In genomic region chr9:17134843-17135577, GRCh38 we compare ENCODE assay signal across 8 cellular contexts. TPM values are rescaled to one million over a fixed set of nuclear protein-coding genes. Genes with fewer than 3 reads are reported as not detected.
A peak's percentile ranks its signal among the peaks of the same experiment; 100 is the strongest.
DNase-seq lines count a peak whose midpoint lies in the region; ATAC-seq and TF ChIP-seq lines count a peak whose summit lies in the region.

Gene CNTLN, plus strand, starts transcription at chr9:17135040. Its CDS starts 26 bp downstream, at chr9:17135066.

- H2AFZ ChIP-seq in mammary epithelial cell (ENCODE audit: low read depth, low read length): peak within 1 kb of the TSS; percentile 98

- H3K4me2 ChIP-seq in mammary epithelial cell (ENCODE audit: insufficient read depth, low read depth, low read length): peak within 1 kb of the TSS; percentile 76

- TF ChIP-seq CTCF in HFFc6 (IDR thresholded peaks at IDR 0.05): no peak; the same call in 1 of the 2 replicates
- TF ChIP-seq CTCF in mammary epithelial cell (conservative IDR thresholded peaks at IDR 0.05 in 1 of 2, IDR thresholded peaks at IDR 0.05 in 1 of 2; ENCODE audit: extremely low read depth in 1 of 2, insufficient read depth in 1 of 2, low read depth in 1 of 2, low read length in 2 of 2): no peak
- peak in 1 of 5 experiments; percentile 8 for TF ChIP-seq CTCF in gastrocnemius medialis (IDR thresholded peaks at IDR 0.05 in 4 of 5, conservative IDR thresholded peaks at IDR 0.05 in 1 of 5)

- peaks cover 22% of the 10 kb centered on the region for H3K79me2 ChIP-seq in mammary epithelial cell (ENCODE audit: insufficient read depth, low read length)

- no peaks in the 10 kb centered on the region for H3K9me3 Mint-ChIP-seq in HFFc6

- H3K36me3 Mint-ChIP-seq in HFFc6 (ENCODE audit: low read depth): peaks cover 4% of the 10 kb centered on the region; the same call in 1 of the 2 replicates

- H3K9ac ChIP-seq in mammary epithelial cell (ENCODE audit: insufficient read depth, low read length) (peak within 1 kb of the TSS; percentile 83), iPS-20b (ENCODE audit: low read depth, low read length) (peak within 1 kb of the TSS; percentile 90)

- H3K27me3 ChIP-seq in mammary epithelial cell (ENCODE audit: insufficient read depth, low read length) (no peaks in the 10 kb centered on the region), iPS-20b (ENCODE audit: insufficient read depth, low read length) (peaks cover 15% of the 10 kb centered on the region), gastrocnemius medialis (no peaks in the 10 kb centered on the region)

- peaks cover 5% of the 10 kb centered on the region for H3K4me1 ChIP-seq in mammary epithelial cell (ENCODE audit: insufficient read depth, low read length)
- H3K4me1 ChIP-seq in iPS-20b (ENCODE audit: insufficient read depth, low read length): peaks cover 3% of the 10 kb centered on the region; the same call in 1 of the 2 replicates
- H3K4me1 ChIP-seq in gastrocnemius medialis: peaks cover 5 to 10% of the 10 kb centered on the region in 2 donors

- H4K20me1 ChIP-seq in mammary epithelial cell (ENCODE audit: insufficient read depth, low read length): no peaks in the 10 kb centered on the region

- TSS peak; percentile 37 for BruUV-seq in mammary epithelial cell (replicated peaks; lab: Mats Ljungman, UMichigan)

- H3K4me3 ChIP-seq in mammary epithelial cell (replicated peaks in 1 of 3; ENCODE audit: insufficient read depth in 1 of 3, low read depth in 2 of 3, low read length in 3 of 3) (peak within 1 kb of the TSS; percentile 69 to 100 (median 76)), iPS-20b (ENCODE audit: low read length) (peak within 1 kb of the TSS; percentile 85), gastrocnemius medialis (peak within 1 kb of the TSS; percentile 70 to 93 (median 83))

- in situ Hi-C loops in mammary epithelial cell (cut with MboI; ENCODE audit: low sequenced_read_pairs in 2 of 2) (no loop called here), gastrocnemius medialis (cut with MboI; ENCODE audit: low sequenced_read_pairs in 4 of 4) (no loop called here)

- no peaks in the 10 kb centered on the region for H3K36me3 ChIP-seq in mammary epithelial cell (ENCODE audit: insufficient read depth, low read length)
- no peaks in the 10 kb centered on the region for H3K36me3 ChIP-seq in iPS-20b (ENCODE audit: insufficient read depth, low read depth, low read length)
- no peaks in the 10 kb centered on the region for H3K36me3 ChIP-seq in gastrocnemius medialis

- H3K27ac ChIP-seq in mammary epithelial cell (ENCODE audit: insufficient read depth, low read depth, low read length) (peak within 1 kb of the TSS; percentile 57), iPS-20b (ENCODE audit: low read length) (peak within 1 kb of the TSS; percentile 72), gastrocnemius medialis (peak within 1 kb of the TSS; percentile 78 to 85 (median 82))

- TF ChIP-seq POLR2A in gastrocnemius medialis (IDR thresholded peaks at IDR 0.05): peak; percentile 48 to 58

- no peaks in the 10 kb centered on the region; the same call in 1 of the 2 replicates for H3K27me3 Mint-ChIP-seq in HFFc6 (ENCODE audit: insufficient read depth)

- H3K4me3 Mint-ChIP-seq in HFFc6: peak within 1 kb of the TSS; percentile 97

- dilution Hi-C loops in mammary epithelial cell (cut with HindIII; ENCODE audit: low sequenced_read_pairs): no loop called here

- H3K4me1 Mint-ChIP-seq in HFFc6 (ENCODE audit: low read depth): peaks cover 35% of the 10 kb centered on the region

- H3K9me3 ChIP-seq in mammary epithelial cell (replicated peaks; ENCODE audit: insufficient read depth, low read length) (no peaks in the 10 kb centered on the region), iPS-20b (ENCODE audit: insufficient read depth, low read depth, low read length) (no peaks in the 10 kb centered on the region), gastrocnemius medialis (no peaks in the 10 kb centered on the region)

- DNase-seq in GDM1 (lab: John Stamatoyannopoulos, UW): peak; percentile 86
- peak; percentile 85 for DNase-seq in HFFc6
- DNase-seq in NCI-H1092 (lab: John Stamatoyannopoulos, UW): peak; percentile 94
- DNase-seq in SW480 (ENCODE audit: low spot score): peak; percentile 54
- peak; percentile 83 for DNase-seq in mammary epithelial cell
- DNase-seq in gastrocnemius medialis: peak; percentile 71 to 80
- no peak for DNase-seq in effector CD8-positive, alpha-beta T cell (lab: John Stamatoyannopoulos, UW)

- intact Hi-C loops in mammary epithelial cell (cut with micrococcal nuclease) (no loop called here), gastrocnemius medialis (cut with DNase I; ENCODE audit: low total_unique reads) (loop anchor here (2.0 to 10.0 kb wide), 4 partner anchors 18 to 1830 kb away; partner anchors contain the start of gene TTC39B)

- peak; percentile 88 to 92 for ATAC-seq in gastrocnemius medialis

- WGBS in mammary epithelial cell (ENCODE audit: low coverage, missing lambda C conversion rate): under 1% methylated on average over 25 of the region's 73 CpGs

- H3K27ac Mint-ChIP-seq in HFFc6: peak within 1 kb of the TSS; percentile 92

- CTCF ChIA-PET in mammary epithelial cell (lab: Charles Lee; ENCODE audit: low non-redundant PET): interaction anchor here (0.6 kb wide), 1 partner anchor 451 kb away, joined by 3 read pairs; no protein-coding TSS in a partner anchor

RNA-seq across cellular contexts. Expression of gene CNTLN, which starts in this region (rescaled TPM):
- 1 to 10 TPM; 4.9 to 9.0 (median 8.6) TPM for total RNA-seq in HFFc6 (2021; fragmentation: NEBNext Ultra II Directional; extraction: Animal tissue kit (Norgen Biotek cat#: 25700))
- total RNA-seq in mammary epithelial cell: 1 to 10 TPM; 3.5 to 6.3 TPM
- 2.3 TPM for polyA plus RNA-seq in mammary epithelial cell
- polyA minus RNA-seq in mammary epithelial cell: 0.98 TPM
- total RNA-seq in gastrocnemius medialis: 1 to 10 TPM; 1.3 to 6.6 (median 2.4) TPM
